8 cellular contexts compared by ENCODE assay signal in the genomic region with DNA sequence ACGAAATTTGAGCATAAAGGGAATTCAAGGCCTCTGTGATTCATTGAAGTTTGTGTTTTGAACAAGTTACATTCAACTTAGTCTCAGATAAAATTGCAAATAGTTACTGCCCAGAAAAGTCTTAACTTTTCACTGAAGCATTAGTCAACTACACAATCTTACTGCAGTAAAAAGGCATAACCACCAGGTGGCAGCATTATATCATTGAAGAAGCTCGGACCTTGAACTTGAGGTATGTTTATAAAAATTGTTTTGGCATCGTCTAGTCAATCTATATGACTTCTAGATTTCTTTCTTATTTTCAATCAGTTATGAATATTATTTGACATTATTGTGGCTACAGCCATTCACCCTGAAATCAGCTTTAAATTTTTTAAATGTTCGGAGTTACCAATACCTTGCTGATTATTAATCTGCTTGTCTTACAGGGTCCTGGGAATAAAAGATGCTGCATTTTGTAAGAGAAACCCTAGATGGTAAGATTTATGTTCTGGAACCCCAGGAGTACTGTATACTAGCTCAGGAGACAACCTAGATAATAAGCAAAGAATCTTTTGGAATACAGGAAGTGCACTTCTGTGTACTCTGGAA.
DNase-seq lines count a peak whose midpoint lies in the region; ATAC-seq, FAIRE-seq and TF ChIP-seq lines count a peak whose summit lies in the region.

No MANE protein-coding gene starts in this region.

- CTCF ChIA-PET in BJ (lab: Yijun Ruan, JAX) = interaction anchor here (0.7 to 5.1 kb wide), 12 partner anchors 11 to 264 kb away, joined by 3 to 52 read pairs (median 4); partner anchors contain the start of genes ALDH7A1 and PHAX

- peak; percentile 66 for TF ChIP-seq CTCF in BJ (IDR thresholded peaks at IDR 0.05; ENCODE audit: insufficient read depth, low read depth, low read length)

- POLR2A ChIA-PET in BJ (lab: Charles Lee) = interaction anchor here (1.0 kb wide), 1 partner anchor 16 kb away, joined by 3 read pairs; no protein-coding TSS in a partner anchor

- peak; percentile 91 for FAIRE-seq in RCC 7860 (lab: Jason Lieb, UNC)

- no peak for DNase-seq in BJ (ENCODE audit: low read depth)
- DNase-seq in RCC 7860 (ENCODE audit: low spot score) = peak; percentile 55
- peak; percentile 80 for DNase-seq in astrocyte of the hippocampus (ENCODE audit: low read depth, low spot score)
- peak; percentile 6 to 78 for DNase-seq in hippocampal formation (lab: John Stamatoyannopoulos, UW)
- DNase-seq in stimulated activated CD4-positive, alpha-beta T cell treated with anti-CD3 and anti-CD28 coated beads, Interleukin-4, amount 100 ng/mL, for 1 hour = peak; percentile 4

- peak; percentile 71 for ATAC-seq in GM18502 (IDR thresholded peaks at IDR 0.05; ENCODE audit: poor library complexity, unreplicated experiment)
- peak; percentile 76 for ATAC-seq in HG03571 (IDR thresholded peaks at IDR 0.05; ENCODE audit: unreplicated experiment)
- ATAC-seq in GM19023 (IDR thresholded peaks at IDR 0.05; ENCODE audit: unreplicated experiment) = no peak

- H3K27me3 ChIP-seq in BJ (ENCODE audit: control insufficient read depth, insufficient read depth, low read length) = no peaks in the 10 kb centered on the region

- H3K36me3 ChIP-seq in BJ (ENCODE audit: control insufficient read depth, insufficient read depth, low read length) = no peaks in the 10 kb centered on the region

- no peak overlapping the region for H3K4me3 ChIP-seq in BJ (ENCODE audit: low read depth, low read length)
